Comparison of ENCODE assay signal across 12 cellular contexts in genomic region chr6:99333068-99333467, GRCh38. TPM values are rescaled to one million over a fixed set of nuclear protein-coding genes. Genes with fewer than 3 reads are reported as not detected.
DNase-seq lines count a peak whose midpoint lies in the region; ATAC-seq, FAIRE-seq and TF ChIP-seq lines count a peak whose summit lies in the region.
"Had no signal": no experiment of that assay in that cellular context is flagged by ENCODE, and none has a peak within 500 bp of the region (broad histone marks: within the 10 kb centered on the region; RNA-seq: fewer than 3 reads in every experiment).

No MANE protein-coding gene starts in this region.

- no peak overlapping the region for H3K4me3 Mint-ChIP-seq in stimulated activated memory B cell treated with anti-CD40 and anti-IgM and Interleukin-4, amounts not matched to agents 10 μg/mL and 1 μg/mL and 100 μg/mL, for 72 hours

- peaks cover 13% of the 10 kb centered on the region for H3K27me3 Mint-ChIP-seq in stimulated activated memory B cell treated with anti-CD40 and anti-IgM and Interleukin-4, amounts not matched to agents 10 μg/mL and 1 μg/mL and 100 μg/mL, for 72 hours

- DNase-seq in body of pancreas (no peak), D721Med (ENCODE audit: insufficient read length, low spot score) (no peak), 8988T (no peak)
- DNase-seq: activated CD4-positive, CD25-positive, alpha-beta regulatory T cell treated with anti-CD3 and anti-CD28 coated beads, Interleukin-2, amount 50 U/mL, for 72 hours; activated gamma-delta T cell; nucleus accumbens; stomach had no signal

- no peak for TF ChIP-seq CTCF in body of pancreas (IDR thresholded peaks at IDR 0.05)
- no peak for TF ChIP-seq CTCF in D721Med (IDR thresholded peaks at IDR 0.05; ENCODE audit: insufficient read depth, missing control alignments)

- no peaks in the 10 kb centered on the region for H3K9me3 Mint-ChIP-seq in stimulated activated memory B cell treated with anti-CD40 and anti-IgM and Interleukin-4, amounts not matched to agents 10 μg/mL and 1 μg/mL and 100 μg/mL, for 72 hours

- no peaks in the 10 kb centered on the region for H3K9me3 ChIP-seq in body of pancreas
- H3K9me3 ChIP-seq: stomach had no signal

- intact Hi-C loops in body of pancreas (cut with DNase I): no loop called here

- no peak for TF ChIP-seq POLR2A in body of pancreas (IDR thresholded peaks at IDR 0.05)

- H3K4me1 ChIP-seq in body of pancreas: no peaks in the 10 kb centered on the region

- H3K36me3 ChIP-seq in body of pancreas (replicated peaks in 1 of 2; ENCODE audit: insufficient read depth in 1 of 2, low read depth in 2 of 2): no peaks in the 10 kb centered on the region

- H3K27ac ChIP-seq in body of pancreas: no peak overlapping the region

- 72 to 77% methylated on average over 6 of the region's 6 CpGs for WGBS in body of pancreas, 2 donors

- H3K4me1 Mint-ChIP-seq in stimulated activated memory B cell treated with anti-CD40 and anti-IgM and Interleukin-4, amounts not matched to agents 10 μg/mL and 1 μg/mL and 100 μg/mL, for 72 hours: peaks cover 33% of the 10 kb centered on the region

- ATAC-seq in GM19035 (IDR thresholded peaks at IDR 0.05; ENCODE audit: unreplicated experiment) (peak; percentile 91), GM21737 (IDR thresholded peaks at IDR 0.05; ENCODE audit: unreplicated experiment) (peak; percentile 91), HG03139 (IDR thresholded peaks at IDR 0.05; ENCODE audit: unreplicated experiment) (peak; percentile 88), body of pancreas (no peak)
- peak; percentile 93 for ATAC-seq in stimulated activated memory B cell treated with anti-CD40 and anti-IgM and Interleukin-4, amounts not matched to agents 10 μg/mL and 1 μg/mL and 100 μg/mL, for 72 hours

- no peaks in the 10 kb centered on the region for H3K27me3 ChIP-seq in body of pancreas
- H3K27me3 ChIP-seq: stomach had no signal

- FAIRE-seq in D721Med (lab: Jason Lieb, UNC): no peak
- FAIRE-seq: colon had no signal

- H3K36me3 Mint-ChIP-seq in stimulated activated memory B cell treated with anti-CD40 and anti-IgM and Interleukin-4, amounts not matched to agents 10 μg/mL and 1 μg/mL and 100 μg/mL, for 72 hours: no peaks in the 10 kb centered on the region

- no peak overlapping the region for H3K27ac Mint-ChIP-seq in stimulated activated memory B cell treated with anti-CD40 and anti-IgM and Interleukin-4, amounts not matched to agents 10 μg/mL and 1 μg/mL and 100 μg/mL, for 72 hours

- H3K4me3 ChIP-seq in body of pancreas: no peak overlapping the region
- H3K4me3 ChIP-seq: stomach had no signal

RNA-seq across cellular contexts. Expression of gene FAXC, which starts 16.4 kb away (rescaled TPM):
- total RNA-seq in body of pancreas: 1 to 10 TPM in 1 of 2 donors, under 1 TPM in 1; 0.33 to 1.0 TPM
